Comparison of ENCODE assay signal across 15 cellular contexts in genomic region chr10:14652816-14653215, GRCh38.
A peak's percentile ranks its signal among the peaks of the same experiment; 100 is the strongest.
DNase-seq lines count a peak whose midpoint lies in the region; ATAC-seq and TF ChIP-seq lines count a peak whose summit lies in the region.
"Had no signal": no experiment of that assay in that cellular context is flagged by ENCODE, and none has a peak within 500 bp of the region (broad histone marks: within the 10 kb centered on the region; RNA-seq: fewer than 3 reads in every experiment).

No MANE protein-coding gene starts in this region.

- no peak for ATAC-seq in PC-3
- no peak for ATAC-seq in GM19023 (IDR thresholded peaks at IDR 0.05; ENCODE audit: unreplicated experiment)

- H3K79me2 ChIP-seq in PC-3 (ENCODE audit: low read length), result no peaks in the 10 kb centered on the region

- H3K9me3 ChIP-seq in PC-3 (ENCODE audit: low read length), result no peaks in the 10 kb centered on the region
- no peaks in the 10 kb centered on the region for H3K9me3 ChIP-seq in ectodermal cell (ENCODE audit: control insufficient read depth, low read length)
- H3K9me3 ChIP-seq in neutrophil, result no peaks in the 10 kb centered on the region
- H3K9me3 ChIP-seq: right lobe of liver had no signal

- no peak for TF ChIP-seq CTCF in 22Rv1 (IDR thresholded peaks at IDR 0.05)
- TF ChIP-seq CTCF in PC-3 (conservative IDR thresholded peaks at IDR 0.05; ENCODE audit: low read depth, low read length), result no peak
- TF ChIP-seq CTCF in neutrophil (IDR thresholded peaks at IDR 0.05), result no peak

- H3K27me3 ChIP-seq in PC-3 (ENCODE audit: low read length) (no peaks in the 10 kb centered on the region), ectodermal cell (ENCODE audit: control insufficient read depth, insufficient read depth, low read length, poor library complexity, severe bottlenecking) (no peaks in the 10 kb centered on the region), neutrophil (no peaks in the 10 kb centered on the region)
- H3K27me3 ChIP-seq: right lobe of liver had no signal

- POLR2A ChIA-PET in PC-3 (lab: Charles Lee; ENCODE audit: unreplicated experiment), result no interaction called here

- H3F3A ChIP-seq in PC-3 (ENCODE audit: low read length, unreplicated experiment), result no peaks in the 10 kb centered on the region

- H3K4me2 ChIP-seq in PC-3 (ENCODE audit: low read length), result peak overlapping the region; percentile 68

- H3K9ac ChIP-seq in PC-3 (ENCODE audit: low read length), result peak overlapping the region; percentile 53; the same call in 1 of the 2 replicates

- H3K4me3 ChIP-seq in PC-3 (ENCODE audit: low read length) (no peak overlapping the region), ectodermal cell (ENCODE audit: insufficient read depth, low read depth, low read length) (no peak overlapping the region), neutrophil (ENCODE audit: low read depth in 1 of 2, low read length in 1 of 2) (no peak overlapping the region)
- H3K4me3 ChIP-seq: right lobe of liver had no signal

- DNase-seq in PC-3 (no peak), GDM1 (lab: John Stamatoyannopoulos, UW) (no peak), cerebellar cortex (ENCODE audit: low spot score) (no peak)
- no peak for DNase-seq in activated effector memory CD4-positive, alpha-beta T cell treated with anti-CD3 and anti-CD28 coated beads, Interleukin-2, amount 50 U/mL, for 16 hours
- DNase-seq: activated CD4-positive, alpha-beta T cell treated with anti-CD3 and anti-CD28 coated beads for 36 hours; activated T-cell treated with anti-CD3 and anti-CD28 coated beads, Interleukin-2, amount 50 U/mL, for 4 hours; DMS 273 treated with DMSO at 0.1 percent for 48 hours; foreskin fibroblast; naive B cell; right lobe of liver; stimulated activated naive CD8-positive, alpha-beta T cell treated with anti-CD3 and anti-CD28 coated beads, Interleukin-15, Interleukin-2, amounts not matched to agents 100 U/mL and 50 U/mL, for 24 hours had no signal

- intact Hi-C loops in PC-3 (cut with micrococcal nuclease), result no loop called here

- H3K36me3 ChIP-seq in PC-3 (ENCODE audit: low read depth, low read length) (no peaks in the 10 kb centered on the region), ectodermal cell (ENCODE audit: control insufficient read depth, insufficient read depth, low read length) (no peaks in the 10 kb centered on the region), neutrophil (no peaks in the 10 kb centered on the region)
- H3K36me3 ChIP-seq: right lobe of liver had no signal

- H3K27ac ChIP-seq in 22Rv1, result peak overlapping the region; percentile 29; the same call in 1 of the 2 replicates
- peak overlapping the region; percentile 90 for H3K27ac ChIP-seq in PC-3 (ENCODE audit: low read length)
- H3K27ac ChIP-seq in ectodermal cell (ENCODE audit: insufficient read depth, low read depth, low read length, poor library complexity, severe bottlenecking), result peak overlapping the region; percentile 95
- peak overlapping the region; percentile 66 for H3K27ac ChIP-seq in neutrophil
- H3K27ac ChIP-seq: right lobe of liver had no signal

- no TSS peak for BruUV-seq in PC-3 (replicated peaks; lab: Mats Ljungman, UMichigan)

- no peaks in the 10 kb centered on the region for H3K9me2 ChIP-seq in PC-3 (replicated peaks; ENCODE audit: low read length)

- WGBS in ectodermal cell, 2 experiments, result 88 to 91% methylated on average over 5 of the region's 5 CpGs

- no peak overlapping the region for H2AFZ ChIP-seq in PC-3 (ENCODE audit: low read length)

- H4K20me1 ChIP-seq in PC-3 (ENCODE audit: low read length), result no peaks in the 10 kb centered on the region

- H3K4me1 ChIP-seq in PC-3 (ENCODE audit: insufficient read depth, low read length) (peaks cover 31% of the 10 kb centered on the region), ectodermal cell (ENCODE audit: control insufficient read depth, insufficient read depth, low read length) (peaks cover 45% of the 10 kb centered on the region), neutrophil (ENCODE audit: control insufficient read depth in 1 of 2, insufficient read depth in 1 of 2, low read depth in 1 of 2, low read length in 1 of 2) (peaks cover 63 to 65% of the 10 kb centered on the region in 2 experiments)

- CTCF ChIA-PET in PC-3 (lab: Charles Lee), result no interaction called here

Comparison
In these comparisons a context has a peak if more than half of its experiments do, and no peak if none do; other contexts are left out.
1. H3K27ac ChIP-seq: peak in every context shown above with its lines; median percentile 95 in ectodermal cell; 90 in PC-3; 66 in neutrophil; 29 in 22Rv1.